2 cellular contexts compared by ENCODE assay signal in the genomic region with DNA sequence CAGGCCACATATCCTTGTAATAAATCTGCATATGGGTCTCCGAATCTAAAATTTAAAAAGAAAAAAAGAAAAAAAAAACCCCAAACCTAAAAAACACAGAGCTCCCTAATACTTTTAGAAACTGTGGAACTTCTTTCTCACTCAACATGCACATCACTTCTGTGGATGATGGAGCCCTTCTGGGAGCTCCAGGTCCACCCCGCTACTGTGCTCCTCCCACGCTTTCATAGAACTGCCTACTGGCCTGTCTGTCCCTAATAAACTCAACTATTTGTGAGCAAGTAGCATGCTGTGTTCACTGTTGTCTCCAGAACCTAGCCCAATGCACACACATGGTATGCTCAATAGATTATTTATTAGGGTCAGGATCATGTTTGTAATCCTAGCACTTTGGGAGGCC.
TF ChIP-seq lines count a peak whose summit lies in the region.

No MANE protein-coding gene starts in this region.

TF ChIP-seq in HepG2, 621 proteins besides CTCF, POLR2A, EP300 and RAD21:
- TF ChIP-seq, protein P1, sequence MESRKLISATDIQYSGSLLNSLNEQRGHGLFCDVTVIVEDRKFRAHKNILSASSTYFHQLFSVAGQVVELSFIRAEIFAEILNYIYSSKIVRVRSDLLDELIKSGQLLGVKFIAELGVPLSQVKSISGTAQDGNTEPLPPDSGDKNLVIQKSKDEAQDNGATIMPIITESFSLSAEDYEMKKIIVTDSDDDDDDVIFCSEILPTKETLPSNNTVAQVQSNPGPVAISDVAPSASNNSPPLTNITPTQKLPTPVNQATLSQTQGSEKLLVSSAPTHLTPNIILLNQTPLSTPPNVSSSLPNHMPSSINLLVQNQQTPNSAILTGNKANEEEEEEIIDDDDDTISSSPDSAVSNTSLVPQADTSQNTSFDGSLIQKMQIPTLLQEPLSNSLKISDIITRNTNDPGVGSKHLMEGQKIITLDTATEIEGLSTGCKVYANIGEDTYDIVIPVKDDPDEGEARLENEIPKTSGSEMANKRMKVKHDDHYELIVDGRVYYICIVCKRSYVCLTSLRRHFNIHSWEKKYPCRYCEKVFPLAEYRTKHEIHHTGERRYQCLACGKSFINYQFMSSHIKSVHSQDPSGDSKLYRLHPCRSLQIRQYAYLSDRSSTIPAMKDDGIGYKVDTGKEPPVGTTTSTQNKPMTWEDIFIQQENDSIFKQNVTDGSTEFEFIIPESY (CRISPR knock-in tag; IDR thresholded peaks at IDR 0.05), result peak; percentile 94
- no peak for TF ChIP-seq HCFC1 (IDR thresholded peaks at IDR 0.05; ENCODE audit: low read depth, low read length)

TF ChIP-seq in HEK293, 187 proteins besides CTCF, POLR2A, EP300 and RAD21:
- no peak for TF ChIP-seq ZNF654 (tag by site-specific recombination; IDR thresholded peaks at IDR 0.05; ENCODE audit: low read depth)
- TF ChIP-seq WT1 (tag by site-specific recombination; IDR thresholded peaks at IDR 0.05), result no peak
- TF ChIP-seq SALL2 (tag by site-specific recombination; IDR thresholded peaks at IDR 0.05; ENCODE audit: borderline replicate concordance), result no peak
- TF ChIP-seq ZNF24 (tag by site-specific recombination; IDR thresholded peaks at IDR 0.05), result no peak
- TF ChIP-seq, protein P2, sequence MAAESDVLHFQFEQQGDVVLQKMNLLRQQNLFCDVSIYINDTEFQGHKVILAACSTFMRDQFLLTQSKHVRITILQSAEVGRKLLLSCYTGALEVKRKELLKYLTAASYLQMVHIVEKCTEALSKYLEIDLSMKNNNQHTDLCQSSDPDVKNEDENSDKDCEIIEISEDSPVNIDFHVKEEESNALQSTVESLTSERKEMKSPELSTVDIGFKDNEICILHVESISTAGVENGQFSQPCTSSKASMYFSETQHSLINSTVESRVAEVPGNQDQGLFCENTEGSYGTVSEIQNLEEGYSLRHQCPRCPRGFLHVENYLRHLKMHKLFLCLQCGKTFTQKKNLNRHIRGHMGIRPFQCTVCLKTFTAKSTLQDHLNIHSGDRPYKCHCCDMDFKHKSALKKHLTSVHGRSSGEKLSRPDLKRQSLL (tag by site-specific recombination; IDR thresholded peaks at IDR 0.05), result peak; percentile 67; the same call in 1 of the 2 replicates
